ENCODE assay signal across 8 cellular contexts in the genomic region with DNA sequence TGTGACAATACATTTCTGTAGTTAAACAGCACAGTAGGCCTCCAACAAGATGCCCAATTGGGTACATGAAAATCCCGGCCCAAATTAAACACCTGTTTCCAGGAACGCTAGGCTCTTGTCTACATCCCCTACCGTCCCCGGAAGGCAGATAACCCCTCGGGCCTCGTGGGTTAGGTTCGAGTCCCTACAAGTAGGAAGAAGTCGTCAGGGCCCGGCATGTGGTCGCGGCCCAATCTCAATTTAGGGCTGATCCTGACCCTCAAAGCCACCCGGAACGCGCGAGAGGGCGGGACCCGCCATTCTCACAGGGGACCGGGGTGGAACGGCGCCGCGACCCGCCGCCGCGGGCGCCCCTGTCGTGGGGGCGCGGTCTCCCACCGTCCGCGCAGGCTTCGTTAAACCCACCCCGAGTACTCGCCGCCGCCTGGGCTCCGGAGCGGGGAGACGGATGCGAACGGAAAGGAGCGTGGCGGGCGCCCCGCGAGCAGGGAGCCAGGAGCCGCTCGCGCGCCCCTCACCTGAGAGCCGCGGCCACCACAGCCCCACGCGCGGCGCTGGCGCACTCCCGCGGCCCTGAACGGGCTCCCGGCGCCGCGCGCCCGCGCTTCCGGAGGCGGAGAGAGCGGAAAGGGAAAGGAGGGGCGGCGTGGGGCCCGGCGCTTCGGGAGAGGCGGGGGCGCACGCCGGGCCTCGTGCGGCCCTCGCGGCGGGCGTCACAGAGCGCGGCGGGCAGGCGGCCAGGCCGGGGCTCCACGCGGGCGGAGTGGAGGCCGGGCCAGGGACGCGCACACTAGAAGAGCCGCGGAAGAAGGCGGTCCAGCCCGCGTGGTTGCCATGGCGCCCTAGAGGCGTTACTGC. TPM values are rescaled to one million over a fixed set of nuclear protein-coding genes. Genes with fewer than 3 reads are reported as not detected.
DNase-seq lines count a peak whose midpoint lies in the region; ATAC-seq and TF ChIP-seq lines count a peak whose summit lies in the region.

A gene (minus strand): TSS at position 621 of the 858 bp plus-strand sequence. CDS start 12,804 bp downstream, outside the sequence.

- H3K27ac Mint-ChIP-seq in T-helper 17 cell, result peak within 1 kb of the TSS; percentile 99

- CTCF ChIA-PET in HEK293 (lab: Yijun Ruan, JAX), result interaction anchor here (0.7 kb wide), 1 partner anchor 152 kb away, joined by 3 read pairs; no protein-coding TSS in a partner anchor

- no peaks in the 10 kb centered on the region for H3K9me3 ChIP-seq in HEK293 (ENCODE audit: control insufficient read depth, insufficient read depth, low read depth, low read length)
- no peaks in the 10 kb centered on the region for H3K9me3 ChIP-seq in T-helper 17 cell (ENCODE audit: control insufficient read depth, low read length, poor library complexity, severe bottlenecking)
- no peaks in the 10 kb centered on the region for H3K9me3 ChIP-seq in left ventricle myocardium inferior (replicated peaks)
- H3K9me3 ChIP-seq in prostate gland, result no peaks in the 10 kb centered on the region
- H3K9me3 ChIP-seq in upper lobe of right lung, result no peaks in the 10 kb centered on the region

- TF ChIP-seq POLR2A in NB4 (IDR thresholded peaks at IDR 0.05; ENCODE audit: extremely low read depth, insufficient read length), result peak; percentile 70
- TF ChIP-seq POLR2A in prostate gland (IDR thresholded peaks at IDR 0.05), result peak; percentile 71

- H3K4me3 Mint-ChIP-seq in T-helper 17 cell, result peak within 1 kb of the TSS; percentile 97

- H3K27me3 ChIP-seq in left ventricle myocardium inferior (ENCODE audit: low read depth) (no peaks in the 10 kb centered on the region), prostate gland (replicated peaks; ENCODE audit: insufficient read depth) (no peaks in the 10 kb centered on the region), upper lobe of right lung (no peaks in the 10 kb centered on the region)

- peaks cover 45% of the 10 kb centered on the region for H3K4me1 Mint-ChIP-seq in T-helper 17 cell

- POLR2A ChIA-PET in HEK293 (lab: Yijun Ruan, JAX), result no interaction called here

- H3K4me3 ChIP-seq in GM12864 (ENCODE audit: low read depth, low read length) (peak within 1 kb of the TSS; percentile 94), HEK293 (ENCODE audit: low read depth, low read length) (peak within 1 kb of the TSS; percentile 54), NB4 (ENCODE audit: low read depth, low read length) (peak within 1 kb of the TSS; percentile 74), left ventricle myocardium inferior (peak within 1 kb of the TSS; percentile 80), prostate gland (peak within 1 kb of the TSS; percentile 60 to 93), upper lobe of right lung (peak within 1 kb of the TSS; percentile 78)

- TF ChIP-seq CTCF in GM12864 (IDR thresholded peaks at IDR 0.05; ENCODE audit: low read depth, low read length, missing control alignments), result no peak
- no peak for TF ChIP-seq CTCF in HEK293 (tag by site-specific recombination; IDR thresholded peaks at IDR 0.05)
- TF ChIP-seq CTCF in NB4 (IDR thresholded peaks at IDR 0.05; ENCODE audit: low read depth, low read length), result no peak
- TF ChIP-seq CTCF in left ventricle myocardium inferior (IDR thresholded peaks at IDR 0.05; ENCODE audit: borderline replicate concordance), result no peak
- peak in 1 of 4 experiments; percentile 13 for TF ChIP-seq CTCF in prostate gland (IDR thresholded peaks at IDR 0.05)
- no peak for TF ChIP-seq CTCF in upper lobe of right lung (IDR thresholded peaks at IDR 0.05)

- peak within 1 kb of the TSS; percentile 90 for H3K27ac ChIP-seq in HEK293 (ENCODE audit: extremely low read depth, low read depth, low read length)
- peak within 1 kb of the TSS; percentile 96 for H3K27ac ChIP-seq in left ventricle myocardium inferior (replicated peaks)
- H3K27ac ChIP-seq in prostate gland, result peak within 1 kb of the TSS; percentile 94 to 98
- H3K27ac ChIP-seq in upper lobe of right lung, result peak within 1 kb of the TSS; percentile 97

- under 1% methylated on average over 102 of the region's 105 CpGs for WGBS in prostate gland

- no peak for DNase-seq in GM12864 (ENCODE audit: low read depth)
- DNase-seq in NB4 (ENCODE audit: low read depth), result peak; percentile 83
- DNase-seq in T-helper 17 cell, result peak; percentile 79 to 83 (median 83)
- DNase-seq in amniotic stem cell (lab: John Stamatoyannopoulos, UW), result peak; percentile 82
- peak; percentile 92 for DNase-seq in left ventricle myocardium inferior
- DNase-seq in prostate gland (ENCODE audit: low spot score), result peak; percentile 88
- peak; percentile 95 for DNase-seq in upper lobe of right lung

- H3K4me1 ChIP-seq in HEK293 (ENCODE audit: control insufficient read depth, insufficient read depth, low read length), result peaks cover 9% of the 10 kb centered on the region; the same call in 1 of the 2 replicates
- peaks cover 34% of the 10 kb centered on the region for H3K4me1 ChIP-seq in left ventricle myocardium inferior
- peaks cover 3% of the 10 kb centered on the region for H3K4me1 ChIP-seq in prostate gland (replicated peaks)
- peaks cover 21% of the 10 kb centered on the region for H3K4me1 ChIP-seq in upper lobe of right lung

- ATAC-seq in T-helper 17 cell (peak; percentile 85), upper lobe of right lung (peak; percentile 97)

- intact Hi-C loops in left ventricle myocardium inferior (cut with micrococcal nuclease), result no loop called here
- intact Hi-C loops in prostate gland (cut with DNase I), result loop anchor here (10.0 kb wide), 1 partner anchor 831 kb away; no protein-coding TSS in a partner anchor
- intact Hi-C loops in upper lobe of right lung (cut with DNase I), result no loop called here

- no peaks in the 10 kb centered on the region for H3K27me3 Mint-ChIP-seq in T-helper 17 cell

- no peaks in the 10 kb centered on the region for H3K36me3 Mint-ChIP-seq in T-helper 17 cell (ENCODE audit: low read depth)

- H3K36me3 ChIP-seq in HEK293 (ENCODE audit: control insufficient read depth in 2 of 2, insufficient read depth in 1 of 2, low read length in 2 of 2) (no peaks in the 10 kb centered on the region; a peak in 1 of 3 replicates), left ventricle myocardium inferior (no peaks in the 10 kb centered on the region), prostate gland (no peaks in the 10 kb centered on the region), upper lobe of right lung (no peaks in the 10 kb centered on the region)

TF ChIP-seq in HEK293, 187 proteins besides CTCF, POLR2A, EP300 and RAD21 (continues in another document):
- TF ChIP-seq ZNF302 (tag by site-specific recombination; IDR thresholded peaks at IDR 0.05; ENCODE audit: low read depth), result no peak
- no peak for TF ChIP-seq ZBTB21 (tag by site-specific recombination; IDR thresholded peaks at IDR 0.05)
- peak; percentile 56; the same call in 1 of the 2 replicates for TF ChIP-seq SCRT2 (tag by site-specific recombination; IDR thresholded peaks at IDR 0.05)
- TF ChIP-seq, protein P1, sequence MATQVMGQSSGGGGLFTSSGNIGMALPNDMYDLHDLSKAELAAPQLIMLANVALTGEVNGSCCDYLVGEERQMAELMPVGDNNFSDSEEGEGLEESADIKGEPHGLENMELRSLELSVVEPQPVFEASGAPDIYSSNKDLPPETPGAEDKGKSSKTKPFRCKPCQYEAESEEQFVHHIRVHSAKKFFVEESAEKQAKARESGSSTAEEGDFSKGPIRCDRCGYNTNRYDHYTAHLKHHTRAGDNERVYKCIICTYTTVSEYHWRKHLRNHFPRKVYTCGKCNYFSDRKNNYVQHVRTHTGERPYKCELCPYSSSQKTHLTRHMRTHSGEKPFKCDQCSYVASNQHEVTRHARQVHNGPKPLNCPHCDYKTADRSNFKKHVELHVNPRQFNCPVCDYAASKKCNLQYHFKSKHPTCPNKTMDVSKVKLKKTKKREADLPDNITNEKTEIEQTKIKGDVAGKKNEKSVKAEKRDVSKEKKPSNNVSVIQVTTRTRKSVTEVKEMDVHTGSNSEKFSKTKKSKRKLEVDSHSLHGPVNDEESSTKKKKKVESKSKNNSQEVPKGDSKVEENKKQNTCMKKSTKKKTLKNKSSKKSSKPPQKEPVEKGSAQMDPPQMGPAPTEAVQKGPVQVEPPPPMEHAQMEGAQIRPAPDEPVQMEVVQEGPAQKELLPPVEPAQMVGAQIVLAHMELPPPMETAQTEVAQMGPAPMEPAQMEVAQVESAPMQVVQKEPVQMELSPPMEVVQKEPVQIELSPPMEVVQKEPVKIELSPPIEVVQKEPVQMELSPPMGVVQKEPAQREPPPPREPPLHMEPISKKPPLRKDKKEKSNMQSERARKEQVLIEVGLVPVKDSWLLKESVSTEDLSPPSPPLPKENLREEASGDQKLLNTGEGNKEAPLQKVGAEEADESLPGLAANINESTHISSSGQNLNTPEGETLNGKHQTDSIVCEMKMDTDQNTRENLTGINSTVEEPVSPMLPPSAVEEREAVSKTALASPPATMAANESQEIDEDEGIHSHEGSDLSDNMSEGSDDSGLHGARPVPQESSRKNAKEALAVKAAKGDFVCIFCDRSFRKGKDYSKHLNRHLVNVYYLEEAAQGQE (tag by site-specific recombination; IDR thresholded peaks at IDR 0.05), result no peak
- no peak for TF ChIP-seq ZNF174 (tag by site-specific recombination; IDR thresholded peaks at IDR 0.05)
- no peak for TF ChIP-seq IKZF3 (tag by site-specific recombination; IDR thresholded peaks at IDR 0.05)
- TF ChIP-seq ZNF777 (tag by site-specific recombination; IDR thresholded peaks at IDR 0.05; ENCODE audit: borderline replicate concordance), result 0 out of 2 replicates have a peak, but pooled peaks have one; percentile 21
- TF ChIP-seq KLF7 (tag by site-specific recombination; IDR thresholded peaks at IDR 0.05; ENCODE audit: borderline replicate concordance), result no peak
- no peak for TF ChIP-seq ZNF776 (tag by site-specific recombination; IDR thresholded peaks at IDR 0.05; ENCODE audit: borderline replicate concordance)
- TF ChIP-seq, protein P2, sequence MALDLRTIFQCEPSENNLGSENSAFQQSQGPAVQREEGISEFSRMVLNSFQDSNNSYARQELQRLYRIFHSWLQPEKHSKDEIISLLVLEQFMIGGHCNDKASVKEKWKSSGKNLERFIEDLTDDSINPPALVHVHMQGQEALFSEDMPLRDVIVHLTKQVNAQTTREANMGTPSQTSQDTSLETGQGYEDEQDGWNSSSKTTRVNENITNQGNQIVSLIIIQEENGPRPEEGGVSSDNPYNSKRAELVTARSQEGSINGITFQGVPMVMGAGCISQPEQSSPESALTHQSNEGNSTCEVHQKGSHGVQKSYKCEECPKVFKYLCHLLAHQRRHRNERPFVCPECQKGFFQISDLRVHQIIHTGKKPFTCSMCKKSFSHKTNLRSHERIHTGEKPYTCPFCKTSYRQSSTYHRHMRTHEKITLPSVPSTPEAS (tag by site-specific recombination; IDR thresholded peaks at IDR 0.05), result no peak
- no peak for TF ChIP-seq ZSCAN30 (tag by site-specific recombination; IDR thresholded peaks at IDR 0.05)

RNA-seq across cellular contexts. Expression of the gene that starts here (rescaled TPM):
- 10 to 100 TPM; 41.9 to 50.0 TPM for total RNA-seq in T-helper 17 cell
- 11.7 TPM for total RNA-seq in left ventricle myocardium inferior
- total RNA-seq in prostate gland, result 10 to 100 TPM; 28.9 to 35.2 TPM
- 38.2 TPM for total RNA-seq in upper lobe of right lung
